In the genomic region with DNA sequence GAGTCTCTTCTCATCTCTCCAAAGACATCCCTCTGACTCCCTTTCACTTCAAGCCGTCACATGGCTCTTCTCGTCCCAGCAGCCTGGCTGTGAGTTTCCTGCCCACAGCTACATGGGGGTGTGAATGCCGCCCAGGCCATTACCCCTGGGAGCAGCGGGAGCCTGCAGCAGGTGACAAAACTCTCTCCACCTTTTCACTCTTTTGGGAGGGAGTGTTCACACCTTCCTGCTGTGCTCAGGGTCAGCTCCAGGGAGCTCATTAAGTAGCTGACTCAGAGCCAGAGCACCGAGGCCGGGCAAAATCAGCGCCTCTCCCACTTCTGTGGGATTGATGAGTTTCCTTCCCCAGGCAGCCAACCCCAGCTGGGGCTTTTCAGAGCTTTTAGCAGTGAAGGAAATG, we compare ENCODE assay signal across 23 cellular contexts.
DNase-seq lines count a peak whose midpoint lies in the region; ATAC-seq and TF ChIP-seq lines count a peak whose summit lies in the region.
"Had no signal": no experiment of that assay in that cellular context is flagged by ENCODE, and none has a peak within 500 bp of the region (broad histone marks: within the 10 kb centered on the region; RNA-seq: fewer than 3 reads in every experiment).

No MANE protein-coding gene starts in this region.

- H3K4me3 Mint-ChIP-seq in activated T-helper 2 cell treated with anti-CD3 and anti-CD28 coated beads, Interferon-gamma antibody, Interleukin-2, Interleukin-4, amounts not matched to agents 10 μg/mL and 5 μg/mL and 100 μg/mL, durations not matched to agents 14 hours and 24 hours and 36 hours (ENCODE audit: low read depth) = no peak overlapping the region
- H3K4me3 Mint-ChIP-seq: CD8-positive, alpha-beta memory T cell; naive thymus-derived CD4-positive, alpha-beta T cell; stimulated activated naive CD8-positive, alpha-beta T cell treated with anti-CD3 and anti-CD28 coated beads, Interleukin-15, amount 100 ng/mL, for 72 hours had no signal

- no peak overlapping the region for H3K27ac Mint-ChIP-seq in activated T-helper 2 cell treated with anti-CD3 and anti-CD28 coated beads, Interferon-gamma antibody, Interleukin-2, Interleukin-4, amounts not matched to agents 10 μg/mL and 5 μg/mL and 100 μg/mL, durations not matched to agents 14 hours and 24 hours and 36 hours
- H3K27ac Mint-ChIP-seq: CD8-positive, alpha-beta memory T cell had no signal

- no TSS peak for BruUV-seq in Panc1 (replicated peaks; lab: Mats Ljungman, UMichigan)

- 0 out of 2 replicates have a peak, but pooled peaks have one; percentile 20 for ATAC-seq in Panc1
- ATAC-seq in GM19463 (IDR thresholded peaks at IDR 0.05; ENCODE audit: unreplicated experiment) = no peak
- ATAC-seq: activated CD4-positive, CD25-positive, alpha-beta regulatory T cell treated with anti-CD3 and anti-CD28 coated beads, Interleukin-2, amount 50 U/mL, for 24 hours; gastrocnemius medialis; lower lobe of right lung; naive thymus-derived CD4-positive, alpha-beta T cell; psoas muscle; stimulated activated naive CD8-positive, alpha-beta T cell treated with anti-CD3 and anti-CD28 coated beads, Interleukin-15, amount 100 ng/mL, for 72 hours had no signal

- no peak overlapping the region for H3K27ac ChIP-seq in cardiac muscle cell
- H3K27ac ChIP-seq in right atrium auricular region = no peak overlapping the region
- H3K27ac ChIP-seq in Panc1 (ENCODE audit: low read length) = no peak overlapping the region
- H3K27ac ChIP-seq: coronary artery, gastrocnemius medialis, lower lobe of right lung, psoas muscle, uterus had no signal

- H3K27me3 ChIP-seq in cardiac muscle cell = no peaks in the 10 kb centered on the region
- H3K27me3 ChIP-seq in right atrium auricular region = no peaks in the 10 kb centered on the region
- no peaks in the 10 kb centered on the region for H3K27me3 ChIP-seq in Panc1 (ENCODE audit: control insufficient read depth, insufficient read depth, low read length)
- H3K27me3 ChIP-seq: gastrocnemius medialis, uterus had no signal

- H3K4me3 ChIP-seq in cardiac muscle cell = no peak overlapping the region
- H3K4me3 ChIP-seq in right atrium auricular region = no peak overlapping the region
- no peak overlapping the region for H3K4me3 ChIP-seq in Panc1 (ENCODE audit: low read depth in 2 of 2, low read length in 2 of 2)
- H3K4me3 ChIP-seq: coronary artery, gastrocnemius medialis, HAP-1, lower lobe of right lung, psoas muscle, uterus had no signal

- no peaks in the 10 kb centered on the region for H3K27me3 Mint-ChIP-seq in activated T-helper 2 cell treated with anti-CD3 and anti-CD28 coated beads, Interferon-gamma antibody, Interleukin-2, Interleukin-4, amounts not matched to agents 10 μg/mL and 5 μg/mL and 100 μg/mL, durations not matched to agents 14 hours and 24 hours and 36 hours (ENCODE audit: low read depth)
- H3K27me3 Mint-ChIP-seq: naive thymus-derived CD4-positive, alpha-beta T cell; stimulated activated naive CD8-positive, alpha-beta T cell treated with anti-CD3 and anti-CD28 coated beads, Interleukin-15, amount 100 ng/mL, for 72 hours had no signal

- CTCF ChIA-PET in Panc1 (lab: Charles Lee) = interaction anchor here (0.6 kb wide), 1 partner anchor 227 kb away, joined by 3 read pairs; no protein-coding TSS in a partner anchor

- H3K36me3 ChIP-seq in cardiac muscle cell = no peaks in the 10 kb centered on the region
- no peaks in the 10 kb centered on the region for H3K36me3 ChIP-seq in right atrium auricular region
- no peaks in the 10 kb centered on the region for H3K36me3 ChIP-seq in Panc1 (ENCODE audit: control insufficient read depth, insufficient read depth, low read length)
- H3K36me3 ChIP-seq: gastrocnemius medialis, HAP-1, lower lobe of right lung, uterus had no signal

- POLR2A ChIA-PET in Panc1 (lab: Charles Lee) = no interaction called here

- no peaks in the 10 kb centered on the region for H3K4me1 ChIP-seq in cardiac muscle cell (ENCODE audit: low read depth)
- no peaks in the 10 kb centered on the region for H3K4me1 ChIP-seq in right atrium auricular region
- H3K4me1 ChIP-seq in Panc1 (ENCODE audit: control insufficient read depth, insufficient read depth, low read length) = no peaks in the 10 kb centered on the region
- H3K4me1 ChIP-seq: gastrocnemius medialis, HAP-1, lower lobe of right lung, psoas muscle, uterus had no signal

- in situ Hi-C loops in Panc1 (cut with HindIII; ENCODE audit: low pct_unique_long_range_greater_than_20kb, low sequenced_read_pairs) = no loop called here

- intact Hi-C loops in Panc1 (cut with micrococcal nuclease; ENCODE audit: unreplicated experiment) = no loop called here
- intact Hi-C loops in activated T-helper 2 cell treated with anti-CD3 and anti-CD28 coated beads, Interferon-gamma antibody, Interleukin-2, Interleukin-4, amounts not matched to agents 10 μg/mL and 5 μg/mL and 100 μg/mL, durations not matched to agents 14 hours and 24 hours and 36 hours (cut with micrococcal nuclease) = no loop called here

- no peaks in the 10 kb centered on the region for H3K4me1 Mint-ChIP-seq in activated T-helper 2 cell treated with anti-CD3 and anti-CD28 coated beads, Interferon-gamma antibody, Interleukin-2, Interleukin-4, amounts not matched to agents 10 μg/mL and 5 μg/mL and 100 μg/mL, durations not matched to agents 14 hours and 24 hours and 36 hours (ENCODE audit: low read depth)
- H3K4me1 Mint-ChIP-seq: stimulated activated naive CD8-positive, alpha-beta T cell treated with anti-CD3 and anti-CD28 coated beads, Interleukin-15, amount 100 ng/mL, for 72 hours had no signal

- TF ChIP-seq CTCF in cardiac muscle cell (IDR thresholded peaks at IDR 0.05; ENCODE audit: low read depth, low read length) (no peak), right atrium auricular region (IDR thresholded peaks at IDR 0.05) (no peak), Panc1 (IDR thresholded peaks at IDR 0.05) (no peak)

- H3K9me3 Mint-ChIP-seq in activated T-helper 2 cell treated with anti-CD3 and anti-CD28 coated beads, Interferon-gamma antibody, Interleukin-2, Interleukin-4, amounts not matched to agents 10 μg/mL and 5 μg/mL and 100 μg/mL, durations not matched to agents 14 hours and 24 hours and 36 hours = no peaks in the 10 kb centered on the region
- H3K9me3 Mint-ChIP-seq: stimulated activated naive CD8-positive, alpha-beta T cell treated with anti-CD3 and anti-CD28 coated beads, Interleukin-15, amount 100 ng/mL, for 72 hours had no signal

- DNase-seq in cardiac muscle cell (ENCODE audit: low read depth in 1 of 2, low spot score in 1 of 2) (peak; percentile 0 to 15), right atrium auricular region (ENCODE audit: low spot score) (no peak), Panc1 (ENCODE audit: low read depth, low spot score) (no peak), iPS-NIHi7 (ENCODE audit: extremely low spot score) (peak; percentile 45), AG20443 (ENCODE audit: low spot score) (no peak)
- no peak for DNase-seq in activated T-helper 2 cell treated with anti-CD3 and anti-CD28 coated beads, Interferon-gamma antibody, Interleukin-2, Interleukin-4, amounts not matched to agents 10 μg/mL and 5 μg/mL and 100 μg/mL, durations not matched to agents 14 hours and 24 hours and 36 hours (ENCODE audit: low spot score)
- no peak for DNase-seq in activated CD4-positive, alpha-beta T cell treated with anti-CD3 and anti-CD28 coated beads for 1 hour
- DNase-seq: ACHN; aorta; CD8-positive, alpha-beta memory T cell; gastrocnemius medialis; lower lobe of right lung; naive thymus-derived CD4-positive, alpha-beta T cell; NCI-H226; psoas muscle; SHP77 treated with DMSO at 0.1 percent for 48 hours; stimulated activated CD4-positive, alpha-beta T cell treated with anti-CD3 and anti-CD28 coated beads, Interleukin-15, amount 100 ng/mL, for 24 hours; stimulated activated naive CD8-positive, alpha-beta T cell treated with anti-CD3 and anti-CD28 coated beads, Interleukin-15, amount 100 ng/mL, for 72 hours; uterus had no signal

- no peaks in the 10 kb centered on the region for H3K36me3 Mint-ChIP-seq in activated T-helper 2 cell treated with anti-CD3 and anti-CD28 coated beads, Interferon-gamma antibody, Interleukin-2, Interleukin-4, amounts not matched to agents 10 μg/mL and 5 μg/mL and 100 μg/mL, durations not matched to agents 14 hours and 24 hours and 36 hours (ENCODE audit: low read depth)

- no peaks in the 10 kb centered on the region for H3K9me3 ChIP-seq in cardiac muscle cell (ENCODE audit: low read depth)
- H3K9me3 ChIP-seq in right atrium auricular region = no peaks in the 10 kb centered on the region
- H3K9me3 ChIP-seq in Panc1 (ENCODE audit: control insufficient read depth, insufficient read depth, low read depth, low read length) = no peaks in the 10 kb centered on the region
- H3K9me3 ChIP-seq: gastrocnemius medialis, HAP-1, lower lobe of right lung, psoas muscle, uterus had no signal

Comparison
In these comparisons a context has a peak if more than half of its experiments do, and no peak if none do; other contexts are left out.
1. DNase-seq: peak in cardiac muscle cell (2 of 2) and iPS-NIHi7 (single experiment); none in right atrium auricular region (single experiment), Panc1 (single experiment), activated T-helper 2 cell treated with anti-CD3 and anti-CD28 coated beads, Interferon-gamma antibody, Interleukin-2, Interleukin-4, amounts not matched to agents 10 μg/mL and 5 μg/mL and 100 μg/mL, durations not matched to agents 14 hours and 24 hours and 36 hours (single experiment), activated CD4-positive, alpha-beta T cell treated with anti-CD3 and anti-CD28 coated beads for 1 hour (single experiment) and AG20443 (single experiment).